ENCODE assay signal across 29 cellular contexts in genomic region chr4:187175197-187175596, GRCh38.
A peak's percentile ranks its signal among the peaks of the same experiment; 100 is the strongest.
DNase-seq lines count a peak whose midpoint lies in the region; ATAC-seq, FAIRE-seq and TF ChIP-seq lines count a peak whose summit lies in the region.
"Had no signal": no experiment of that assay in that cellular context is flagged by ENCODE, and none has a peak within 500 bp of the region (broad histone marks: within the 10 kb centered on the region; RNA-seq: fewer than 3 reads in every experiment).

No MANE protein-coding gene starts in this region.

- H3K4me3 ChIP-seq in HepG2 (replicated peaks in 1 of 3; ENCODE audit: insufficient read depth in 1 of 3, low read depth in 2 of 3, low read length in 3 of 3) (no peak overlapping the region), right lobe of liver (no peak overlapping the region), brain microvascular endothelial cell (ENCODE audit: low read depth, low read length) (no peak overlapping the region), fibroblast of villous mesenchyme (ENCODE audit: low read depth, low read length) (no peak overlapping the region), spleen (no peak overlapping the region)
- no peak overlapping the region for H3K4me3 ChIP-seq in effector memory CD4-positive, alpha-beta T cell (ENCODE audit: insufficient read depth, low read depth, low read length, poor library complexity, severe bottlenecking)
- H3K4me3 ChIP-seq: ascending aorta, dorsolateral prefrontal cortex, heart left ventricle, MG63, uterus had no signal

- H3K79me2 ChIP-seq in HepG2 (ENCODE audit: insufficient read depth, low read length): no peaks in the 10 kb centered on the region

- in situ Hi-C loops in HepG2 (cut with HindIII; ENCODE audit: extremely low pct_ligation_motif_present, low pct_unique_long_range_greater_than_20kb) (no loop called here), brain microvascular endothelial cell (cut with HindIII; ENCODE audit: low pct_ligation_motif_present, low sequenced_read_pairs) (no loop called here)

- CTCF ChIA-PET in HepG2 (lab: Yijun Ruan, JAX; ENCODE audit: low intra/inter-chr PET ratio, low total read pairs): no interaction called here

- H3K4me2 ChIP-seq in HepG2 (ENCODE audit: low read depth, low read length): no peak overlapping the region

- TF ChIP-seq POLR2A in HepG2 (IDR thresholded peaks at IDR 0.05; ENCODE audit: insufficient read depth in 1 of 2, low read depth in 2 of 2, low read length in 2 of 2) (no peak), right lobe of liver (IDR thresholded peaks at IDR 0.05) (no peak), spleen (IDR thresholded peaks at IDR 0.05) (no peak)

- ATAC-seq in HepG2 (peak; percentile 41; the same call in 2 of the 3 replicates), right lobe of liver (no peak), GM19328 (IDR thresholded peaks at IDR 0.05; ENCODE audit: unreplicated experiment) (no peak)
- ATAC-seq: activated CD4-positive, alpha-beta T cell treated with anti-CD3 and anti-CD28 coated beads for 36 hours; heart left ventricle; sciatic nerve had no signal

- H3K9ac ChIP-seq in HepG2 (ENCODE audit: insufficient read depth, low read depth, low read length): no peak overlapping the region

- no peak for TF ChIP-seq EP300 in HepG2 (IDR thresholded peaks at IDR 0.05; ENCODE audit: low read depth in 2 of 2, low read length in 2 of 2)
- TF ChIP-seq EP300 in HepG2 (CRISPR knock-in tag; IDR thresholded peaks at IDR 0.05; ENCODE audit: borderline replicate concordance): no peak

- no peaks in the 10 kb centered on the region for H4K20me1 ChIP-seq in HepG2 (ENCODE audit: insufficient read depth, low read length)

- H3K4me1 ChIP-seq in HepG2 (ENCODE audit: insufficient read depth, low read length): no peaks in the 10 kb centered on the region
- H3K4me1 ChIP-seq in right lobe of liver: no peaks in the 10 kb centered on the region
- H3K4me1 ChIP-seq in effector memory CD4-positive, alpha-beta T cell (ENCODE audit: control insufficient read depth, insufficient read depth, low read length, poor library complexity, severe bottlenecking): no peaks in the 10 kb centered on the region
- no peaks in the 10 kb centered on the region for H3K4me1 ChIP-seq in spleen
- H3K4me1 ChIP-seq: ascending aorta, uterus had no signal

- 1% methylated on average over 5 of the region's 5 CpGs for WGBS in HepG2 (ENCODE audit: low lambda C conversion rate)
- 38% methylated on average over 5 of the region's 5 CpGs for WGBS in right lobe of liver (ENCODE audit: insufficient coverage, low coverage, low lambda C conversion rate, missing lambda C conversion rate)
- WGBS in spleen, 5 donors: 72 to 83% (median 73%) methylated on average over 5 of the region's 5 CpGs

- H2AFZ ChIP-seq in HepG2 (ENCODE audit: low read length): no peak overlapping the region

- no peaks in the 10 kb centered on the region for H3K9me3 ChIP-seq in HepG2 (ENCODE audit: low read length)
- no peaks in the 10 kb centered on the region for H3K9me3 ChIP-seq in right lobe of liver
- no peaks in the 10 kb centered on the region for H3K9me3 ChIP-seq in effector memory CD4-positive, alpha-beta T cell (ENCODE audit: control insufficient read depth, low read length)
- no peaks in the 10 kb centered on the region for H3K9me3 ChIP-seq in spleen
- H3K9me3 ChIP-seq: ascending aorta, heart left ventricle, MG63, uterus had no signal

- no TSS peak for BruUV-seq in HepG2 (replicated peaks; lab: Mats Ljungman, UMichigan)

- no peak for FAIRE-seq in HepG2 (lab: Jason Lieb, UNC)
- FAIRE-seq: A204.1, endothelial cell of umbilical vein, H54 had no signal

- H3K27ac ChIP-seq in HepG2 (ENCODE audit: extremely low read length, insufficient read depth, low read length): no peak overlapping the region
- no peak overlapping the region for H3K27ac ChIP-seq in right lobe of liver
- H3K27ac ChIP-seq in brain microvascular endothelial cell: no peak overlapping the region
- no peak overlapping the region for H3K27ac ChIP-seq in effector memory CD4-positive, alpha-beta T cell (ENCODE audit: insufficient read depth, low read length, poor library complexity, severe bottlenecking)
- H3K27ac ChIP-seq in spleen: no peak overlapping the region
- H3K27ac ChIP-seq: ascending aorta, dorsolateral prefrontal cortex, heart left ventricle, uterus had no signal

- DNase-seq in HepG2 (ENCODE audit: low spot score) (peak; percentile 2), right lobe of liver (no peak), brain microvascular endothelial cell (peak; percentile 9), fibroblast of villous mesenchyme (ENCODE audit: low read depth) (no peak), spleen (no peak), NCI-H82 treated with DMSO at 0.1 percent for 48 hours (lab: John Stamatoyannopoulos, UW; ENCODE audit: unreplicated experiment) (no peak)
- no peak for DNase-seq in effector memory CD4-positive, alpha-beta T cell
- DNase-seq: activated CD4-positive, alpha-beta T cell treated with anti-CD3 and anti-CD28 coated beads for 36 hours; activated gamma-delta T cell; activated naive CD8-positive, alpha-beta T cell treated with anti-CD3 and anti-CD28 coated beads, Interleukin-2, amount 10 ng/mL, durations not matched to agents 7 days and 5 days; activated T-cell treated with anti-CD3 and anti-CD28 coated beads for 4 hours; dorsolateral prefrontal cortex; heart left ventricle; KBM-7; mammary epithelial cell; MG63; NCI-H1105 treated with DMSO at 0.1 percent for 48 hours; NCI-H1930; NCI-H526; posterior cingulate gyrus; stimulated activated CD4-positive, alpha-beta T cell treated with anti-CD3 and anti-CD28 coated beads, Interleukin-15, amount 100 ng/mL, for 24 hours; stimulated activated naive CD4-positive, alpha-beta T cell treated with Interleukin-2 at 50 U/mL for 16 hours; uterus had no signal

- no peak for TF ChIP-seq RAD21 in HepG2 (CRISPR knock-in tag; IDR thresholded peaks at IDR 0.05)

- H3K36me3 ChIP-seq in HepG2 (replicated peaks in 1 of 2; ENCODE audit: control insufficient read depth in 1 of 2, insufficient read depth in 2 of 2, low read length in 2 of 2) (no peaks in the 10 kb centered on the region), right lobe of liver (no peaks in the 10 kb centered on the region), brain microvascular endothelial cell (replicated peaks) (no peaks in the 10 kb centered on the region), spleen (no peaks in the 10 kb centered on the region)
- no peaks in the 10 kb centered on the region for H3K36me3 ChIP-seq in effector memory CD4-positive, alpha-beta T cell (ENCODE audit: control insufficient read depth, insufficient read depth, low read length)
- H3K36me3 ChIP-seq: ascending aorta, heart left ventricle, MG63, uterus had no signal

- TF ChIP-seq CTCF in HepG2 (CRISPR knock-in tag; IDR thresholded peaks at IDR 0.05) (no peak), right lobe of liver (IDR thresholded peaks at IDR 0.05) (no peak), brain microvascular endothelial cell (IDR thresholded peaks at IDR 0.05; ENCODE audit: low read depth, low read length, missing control alignments) (peak; percentile 53), fibroblast of villous mesenchyme (IDR thresholded peaks at IDR 0.05; ENCODE audit: insufficient read depth, low read depth, low read length) (peak; percentile 32), spleen (IDR thresholded peaks at IDR 0.05 in 8 of 11, conservative IDR thresholded peaks at IDR 0.05 in 3 of 11) (no peak)

- H3K27me3 ChIP-seq in HepG2 (ENCODE audit: control insufficient read depth in 1 of 2, insufficient read depth in 2 of 2, low read length in 2 of 2) (peaks cover 0 to 32% of the 10 kb centered on the region in 2 experiments; a peak in 1 of 5 replicates), right lobe of liver (no peaks in the 10 kb centered on the region), brain microvascular endothelial cell (replicated peaks) (no peaks in the 10 kb centered on the region), spleen (replicated peaks in 1 of 7) (no peaks in the 10 kb centered on the region)
- no peaks in the 10 kb centered on the region for H3K27me3 ChIP-seq in effector memory CD4-positive, alpha-beta T cell (replicated peaks; ENCODE audit: control insufficient read depth, insufficient read depth, low read length, poor library complexity, severe bottlenecking)
- H3K27me3 ChIP-seq: ascending aorta, heart left ventricle, MG63, uterus had no signal

- POLR2A ChIA-PET in HepG2 (lab: Yijun Ruan, JAX): no interaction called here

- intact Hi-C loops in HepG2 (cut with micrococcal nuclease; ENCODE audit: unreplicated experiment): no loop called here
- intact Hi-C loops in right lobe of liver (cut with DNase I): no loop called here
- intact Hi-C loops in spleen (cut with DNase I; ENCODE audit: low total_unique reads): no loop called here

TF ChIP-seq in HepG2, 621 proteins besides CTCF, POLR2A, EP300 and RAD21 (continues in another document):
- TF ChIP-seq KLF9 (CRISPR knock-in tag; IDR thresholded peaks at IDR 0.05; ENCODE audit: low read depth) (no peak), MED1 (CRISPR knock-in tag; IDR thresholded peaks at IDR 0.05) (no peak), REST (IDR thresholded peaks at IDR 0.05; ENCODE audit: borderline replicate concordance in 1 of 2, low read depth in 1 of 2, low read length in 2 of 2) (0 out of 4 replicates have a peak, but pooled peaks of 1 of the 2 experiments have one; percentile 42), SNRNP70 (IDR thresholded peaks at IDR 0.05; ENCODE audit: low read depth, low read length) (no peak), HMG20A (CRISPR knock-in tag; IDR thresholded peaks at IDR 0.05; ENCODE audit: borderline replicate concordance) (no peak)

Comparison
In these comparisons a context has a peak if more than half of its experiments do, and no peak if none do; other contexts are left out.
1. DNase-seq: peak in HepG2 (single experiment) and brain microvascular endothelial cell (single experiment); none in right lobe of liver (0 of 3), fibroblast of villous mesenchyme (single experiment), effector memory CD4-positive, alpha-beta T cell (0 of 3), spleen (single experiment) and NCI-H82 treated with DMSO at 0.1 percent for 48 hours (single experiment).
2. CTCF ChIP-seq: peak in brain microvascular endothelial cell (single experiment) and fibroblast of villous mesenchyme (single experiment); none in HepG2 (single experiment), right lobe of liver (0 of 4) and spleen (0 of 11).